ENCODE assay signal across 2 cellular contexts in genomic region chr1:996851-997727, GRCh38.
TF ChIP-seq lines count a peak whose summit lies in the region.

No MANE protein-coding gene starts in this region.

TF ChIP-seq in GM23338, 12 proteins besides CTCF, POLR2A, EP300 and RAD21:
- TF ChIP-seq EZH2 (IDR thresholded peaks at IDR 0.05; ENCODE audit: low read depth, unreplicated experiment) (peak; percentile 36), ZNF114 (CRISPR knock-in tag; IDR thresholded peaks at IDR 0.05) (no peak)
TF ChIP-seq in GM23338: peak in this region for 1.

TF ChIP-seq in K562, 482 proteins besides CTCF, POLR2A, EP300 and RAD21:
- no peak for TF ChIP-seq TEAD1 (CRISPR knock-in tag; IDR thresholded peaks at IDR 0.05)
- TF ChIP-seq RB1 (IDR thresholded peaks at IDR 0.05; ENCODE audit: low read depth) = peak; percentile 18; the same call in 1 of the 2 replicates
- TF ChIP-seq SMAD4 (CRISPR knock-in tag; conservative IDR thresholded peaks at IDR 0.05) = no peak
- no peak for TF ChIP-seq GMEB1 (CRISPR knock-in tag; IDR thresholded peaks at IDR 0.05)
- no peak for TF ChIP-seq ZNF174 (CRISPR knock-in tag; IDR thresholded peaks at IDR 0.05)
- TF ChIP-seq POLR2B (IDR thresholded peaks at IDR 0.05; ENCODE audit: low read depth, partially characterized antibody) = peak; percentile 22
- no peak for TF ChIP-seq HOMEZ (CRISPR knock-in tag; IDR thresholded peaks at IDR 0.05)
- no peak for TF ChIP-seq STAG1 (CRISPR knock-in tag; IDR thresholded peaks at IDR 0.05; ENCODE audit: borderline replicate concordance)
- no peak for TF ChIP-seq POU5F1 (IDR thresholded peaks at IDR 0.05; ENCODE audit: borderline replicate concordance, low read depth, low read length, partially characterized antibody)
- no peak for TF ChIP-seq SLC30A9 (CRISPR knock-in tag; IDR thresholded peaks at IDR 0.05)
- TF ChIP-seq SMARCA4 (IDR thresholded peaks at IDR 0.05) = no peak
- no peak for TF ChIP-seq GTF3C2 (IDR thresholded peaks at IDR 0.05; ENCODE audit: borderline replicate concordance, extremely low read depth, insufficient read length)
- TF ChIP-seq ZNF609 (CRISPR knock-in tag; IDR thresholded peaks at IDR 0.05; ENCODE audit: borderline replicate concordance) = no peak
- no peak for TF ChIP-seq EWSR1 (IDR thresholded peaks at IDR 0.05; ENCODE audit: borderline replicate concordance, low read depth, partially characterized antibody)
- TF ChIP-seq POLR2G (IDR thresholded peaks at IDR 0.05; ENCODE audit: low read depth, low read length) = peak; percentile 22; the same call in 1 of the 2 replicates
- no peak for TF ChIP-seq ZFP1 (CRISPR knock-in tag; IDR thresholded peaks at IDR 0.05)
- TF ChIP-seq SOX6 (IDR thresholded peaks at IDR 0.05) = no peak
- no peak for TF ChIP-seq HES1 (IDR thresholded peaks at IDR 0.05; ENCODE audit: low read depth)
- TF ChIP-seq TFAP4 (CRISPR knock-in tag; IDR thresholded peaks at IDR 0.05; ENCODE audit: borderline replicate concordance) = peak; percentile 49; the same call in 1 of the 2 replicates
- TF ChIP-seq RBM17 (IDR thresholded peaks at IDR 0.05; ENCODE audit: borderline replicate concordance, low read depth, low read length) = no peak
- no peak for TF ChIP-seq ZNF184 (CRISPR knock-in tag; IDR thresholded peaks at IDR 0.05)
- TF ChIP-seq PHF8 (IDR thresholded peaks at IDR 0.05; ENCODE audit: borderline replicate concordance, low read length) = no peak
- TF ChIP-seq BHLHE40 (IDR thresholded peaks at IDR 0.05; ENCODE audit: low read length) = no peak
- no peak for TF ChIP-seq BDP1 (IDR thresholded peaks at IDR 0.05; ENCODE audit: insufficient read depth, insufficient read length)
- no peak for TF ChIP-seq SAP30 (IDR thresholded peaks at IDR 0.05; ENCODE audit: borderline replicate concordance, insufficient read depth, low read depth, low read length, poor library complexity, severe bottlenecking)
- TF ChIP-seq CBFB (CRISPR knock-in tag; IDR thresholded peaks at IDR 0.05) = no peak
- peak; percentile 15 for TF ChIP-seq KDM5B (IDR thresholded peaks at IDR 0.05; ENCODE audit: insufficient replicate concordance, low read depth, low read length)
- TF ChIP-seq ZNF444 (CRISPR knock-in tag; IDR thresholded peaks at IDR 0.05) = no peak
- no peak for TF ChIP-seq HMG20B (CRISPR knock-in tag; IDR thresholded peaks at IDR 0.05)
